2 cellular contexts compared by ENCODE assay signal in the genomic region with DNA sequence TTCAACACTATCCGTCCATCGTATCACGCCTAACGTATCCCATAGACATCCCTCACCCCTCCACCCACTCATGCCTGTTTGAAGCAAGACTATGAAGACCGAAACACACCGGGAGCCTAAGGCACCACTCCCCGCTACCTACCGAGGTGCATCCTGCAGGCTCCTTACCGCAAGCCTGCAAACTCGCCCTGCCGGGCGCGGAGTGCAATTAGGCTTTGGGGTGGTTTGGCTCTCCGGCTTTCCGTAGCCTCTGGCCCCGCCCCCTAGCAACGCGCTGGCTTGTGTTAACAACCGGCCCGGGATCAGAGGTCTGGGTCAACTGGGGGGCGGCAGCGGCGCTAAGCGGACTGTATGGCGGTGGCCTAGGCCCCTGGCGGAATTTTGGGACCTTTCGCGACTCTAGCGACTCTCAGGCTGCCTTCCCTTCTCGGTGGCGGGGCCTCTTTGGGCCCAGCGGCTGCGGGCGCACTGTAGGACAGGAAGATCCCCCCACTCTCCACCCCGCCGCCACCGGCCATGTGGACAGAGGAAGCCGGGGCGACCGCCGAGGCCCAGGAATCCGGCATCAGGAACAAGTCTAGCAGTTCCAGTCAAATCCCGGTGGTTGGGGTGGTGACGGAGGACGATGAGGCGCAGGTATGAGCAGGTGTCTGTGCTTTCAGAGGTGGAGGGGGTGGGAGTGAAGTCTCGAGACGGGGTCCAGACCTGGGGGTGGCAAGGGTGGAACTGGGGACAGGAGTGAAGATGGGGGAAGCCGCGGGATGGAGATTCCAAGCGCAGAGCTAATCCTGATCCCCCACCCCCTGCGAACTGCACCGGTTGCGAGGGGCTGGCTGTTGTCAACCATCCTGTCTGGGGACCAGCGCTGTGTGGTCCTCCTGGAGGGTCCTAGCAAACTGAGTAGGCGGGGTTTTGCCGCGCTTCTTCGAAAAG.
TF ChIP-seq lines count a peak whose summit lies in the region.

A gene with protein sequence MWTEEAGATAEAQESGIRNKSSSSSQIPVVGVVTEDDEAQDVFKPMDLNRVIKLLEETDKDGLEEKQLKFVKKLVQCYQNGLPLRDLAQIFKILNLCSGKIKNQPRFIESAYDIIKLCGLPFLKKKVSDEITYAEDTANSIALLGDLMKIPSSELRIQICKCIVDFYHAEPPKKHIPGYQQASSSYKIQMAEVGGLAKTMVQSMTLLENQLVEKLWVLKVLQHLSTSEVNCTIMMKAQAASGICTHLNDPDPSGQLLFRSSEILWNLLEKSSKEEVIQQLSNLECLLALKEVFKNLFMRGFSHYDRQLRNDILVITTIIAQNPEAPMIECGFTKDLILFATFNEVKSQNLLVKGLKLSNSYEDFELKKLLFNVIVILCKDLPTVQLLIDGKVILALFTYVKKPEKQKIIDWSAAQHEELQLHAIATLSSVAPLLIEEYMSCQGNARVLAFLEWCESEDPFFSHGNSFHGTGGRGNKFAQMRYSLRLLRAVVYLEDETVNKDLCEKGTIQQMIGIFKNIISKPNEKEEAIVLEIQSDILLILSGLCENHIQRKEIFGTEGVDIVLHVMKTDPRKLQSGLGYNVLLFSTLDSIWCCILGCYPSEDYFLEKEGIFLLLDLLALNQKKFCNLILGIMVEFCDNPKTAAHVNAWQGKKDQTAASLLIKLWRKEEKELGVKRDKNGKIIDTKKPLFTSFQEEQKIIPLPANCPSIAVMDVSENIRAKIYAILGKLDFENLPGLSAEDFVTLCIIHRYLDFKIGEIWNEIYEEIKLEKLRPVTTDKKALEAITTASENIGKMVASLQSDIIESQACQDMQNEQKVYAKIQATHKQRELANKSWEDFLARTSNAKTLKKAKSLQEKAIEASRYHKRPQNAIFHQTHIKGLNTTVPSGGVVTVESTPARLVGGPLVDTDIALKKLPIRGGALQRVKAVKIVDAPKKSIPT (plus strand): TSS at position 266 of the 933 bp plus-strand sequence. CDS start 251 bp downstream, at position 517.

TF ChIP-seq in A549, 52 proteins besides CTCF, POLR2A, EP300 and RAD21 (continued from another document):
- TF ChIP-seq, protein P1, sequence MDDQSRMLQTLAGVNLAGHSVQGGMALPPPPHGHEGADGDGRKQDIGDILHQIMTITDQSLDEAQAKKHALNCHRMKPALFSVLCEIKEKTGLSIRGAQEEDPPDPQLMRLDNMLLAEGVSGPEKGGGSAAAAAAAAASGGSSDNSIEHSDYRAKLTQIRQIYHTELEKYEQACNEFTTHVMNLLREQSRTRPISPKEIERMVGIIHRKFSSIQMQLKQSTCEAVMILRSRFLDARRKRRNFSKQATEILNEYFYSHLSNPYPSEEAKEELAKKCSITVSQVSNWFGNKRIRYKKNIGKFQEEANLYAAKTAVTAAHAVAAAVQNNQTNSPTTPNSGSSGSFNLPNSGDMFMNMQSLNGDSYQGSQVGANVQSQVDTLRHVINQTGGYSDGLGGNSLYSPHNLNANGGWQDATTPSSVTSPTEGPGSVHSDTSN (IDR thresholded peaks at IDR 0.05), result no peak

TF ChIP-seq in WTC11, 78 proteins besides CTCF, POLR2A, EP300 and RAD21 (continued from another document and continues in another):
- TF ChIP-seq, protein P2, sequence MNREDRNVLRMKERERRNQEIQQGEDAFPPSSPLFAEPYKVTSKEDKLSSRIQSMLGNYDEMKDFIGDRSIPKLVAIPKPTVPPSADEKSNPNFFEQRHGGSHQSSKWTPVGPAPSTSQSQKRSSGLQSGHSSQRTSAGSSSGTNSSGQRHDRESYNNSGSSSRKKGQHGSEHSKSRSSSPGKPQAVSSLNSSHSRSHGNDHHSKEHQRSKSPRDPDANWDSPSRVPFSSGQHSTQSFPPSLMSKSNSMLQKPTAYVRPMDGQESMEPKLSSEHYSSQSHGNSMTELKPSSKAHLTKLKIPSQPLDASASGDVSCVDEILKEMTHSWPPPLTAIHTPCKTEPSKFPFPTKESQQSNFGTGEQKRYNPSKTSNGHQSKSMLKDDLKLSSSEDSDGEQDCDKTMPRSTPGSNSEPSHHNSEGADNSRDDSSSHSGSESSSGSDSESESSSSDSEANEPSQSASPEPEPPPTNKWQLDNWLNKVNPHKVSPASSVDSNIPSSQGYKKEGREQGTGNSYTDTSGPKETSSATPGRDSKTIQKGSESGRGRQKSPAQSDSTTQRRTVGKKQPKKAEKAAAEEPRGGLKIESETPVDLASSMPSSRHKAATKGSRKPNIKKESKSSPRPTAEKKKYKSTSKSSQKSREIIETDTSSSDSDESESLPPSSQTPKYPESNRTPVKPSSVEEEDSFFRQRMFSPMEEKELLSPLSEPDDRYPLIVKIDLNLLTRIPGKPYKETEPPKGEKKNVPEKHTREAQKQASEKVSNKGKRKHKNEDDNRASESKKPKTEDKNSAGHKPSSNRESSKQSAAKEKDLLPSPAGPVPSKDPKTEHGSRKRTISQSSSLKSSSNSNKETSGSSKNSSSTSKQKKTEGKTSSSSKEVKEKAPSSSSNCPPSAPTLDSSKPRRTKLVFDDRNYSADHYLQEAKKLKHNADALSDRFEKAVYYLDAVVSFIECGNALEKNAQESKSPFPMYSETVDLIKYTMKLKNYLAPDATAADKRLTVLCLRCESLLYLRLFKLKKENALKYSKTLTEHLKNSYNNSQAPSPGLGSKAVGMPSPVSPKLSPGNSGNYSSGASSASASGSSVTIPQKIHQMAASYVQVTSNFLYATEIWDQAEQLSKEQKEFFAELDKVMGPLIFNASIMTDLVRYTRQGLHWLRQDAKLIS (CRISPR knock-in tag; IDR thresholded peaks at IDR 0.05; ENCODE audit: borderline replicate concordance), result no peak
- TF ChIP-seq TEAD1 (CRISPR knock-in tag; IDR thresholded peaks at IDR 0.05) (peak; percentile 74; the same call in 1 of the 2 replicates), SP1 (CRISPR knock-in tag; conservative IDR thresholded peaks at IDR 0.05) (peak; percentile 97), ZNF138 (CRISPR knock-in tag; conservative IDR thresholded peaks at IDR 0.05) (no peak), KAT7 (CRISPR knock-in tag; IDR thresholded peaks at IDR 0.05; ENCODE audit: borderline replicate concordance) (no peak), FOXJ3 (CRISPR knock-in tag; IDR thresholded peaks at IDR 0.05; ENCODE audit: borderline replicate concordance) (no peak), GABPB1 (CRISPR knock-in tag; IDR thresholded peaks at IDR 0.05) (no peak; the same call in 1 of the 2 replicates), ZNF219 (CRISPR knock-in tag; IDR thresholded peaks at IDR 0.05; ENCODE audit: borderline replicate concordance) (no peak), FOXP1 (CRISPR knock-in tag; IDR thresholded peaks at IDR 0.05; ENCODE audit: borderline replicate concordance) (no peak), HMGA2 (CRISPR knock-in tag; IDR thresholded peaks at IDR 0.05) (no peak), RELA (CRISPR knock-in tag; IDR thresholded peaks at IDR 0.05; ENCODE audit: borderline replicate concordance) (no peak), GRHL2 (CRISPR knock-in tag; IDR thresholded peaks at IDR 0.05; ENCODE audit: insufficient replicate concordance, severe bottlenecking) (no peak), OVOL2 (CRISPR knock-in tag; IDR thresholded peaks at IDR 0.05; ENCODE audit: borderline replicate concordance) (no peak), ZNF423 (CRISPR knock-in tag; IDR thresholded peaks at IDR 0.05) (no peak), TEAD4 (CRISPR knock-in tag; IDR thresholded peaks at IDR 0.05) (no peak), ESRRA (CRISPR knock-in tag; IDR thresholded peaks at IDR 0.05; ENCODE audit: borderline replicate concordance) (no peak), CBFB (CRISPR knock-in tag; IDR thresholded peaks at IDR 0.05; ENCODE audit: low read depth) (no peak), GTF2I (CRISPR knock-in tag; conservative IDR thresholded peaks at IDR 0.05) (no peak), NFE2L1 (CRISPR knock-in tag; IDR thresholded peaks at IDR 0.05) (no peak)
- TF ChIP-seq, protein P3, sequence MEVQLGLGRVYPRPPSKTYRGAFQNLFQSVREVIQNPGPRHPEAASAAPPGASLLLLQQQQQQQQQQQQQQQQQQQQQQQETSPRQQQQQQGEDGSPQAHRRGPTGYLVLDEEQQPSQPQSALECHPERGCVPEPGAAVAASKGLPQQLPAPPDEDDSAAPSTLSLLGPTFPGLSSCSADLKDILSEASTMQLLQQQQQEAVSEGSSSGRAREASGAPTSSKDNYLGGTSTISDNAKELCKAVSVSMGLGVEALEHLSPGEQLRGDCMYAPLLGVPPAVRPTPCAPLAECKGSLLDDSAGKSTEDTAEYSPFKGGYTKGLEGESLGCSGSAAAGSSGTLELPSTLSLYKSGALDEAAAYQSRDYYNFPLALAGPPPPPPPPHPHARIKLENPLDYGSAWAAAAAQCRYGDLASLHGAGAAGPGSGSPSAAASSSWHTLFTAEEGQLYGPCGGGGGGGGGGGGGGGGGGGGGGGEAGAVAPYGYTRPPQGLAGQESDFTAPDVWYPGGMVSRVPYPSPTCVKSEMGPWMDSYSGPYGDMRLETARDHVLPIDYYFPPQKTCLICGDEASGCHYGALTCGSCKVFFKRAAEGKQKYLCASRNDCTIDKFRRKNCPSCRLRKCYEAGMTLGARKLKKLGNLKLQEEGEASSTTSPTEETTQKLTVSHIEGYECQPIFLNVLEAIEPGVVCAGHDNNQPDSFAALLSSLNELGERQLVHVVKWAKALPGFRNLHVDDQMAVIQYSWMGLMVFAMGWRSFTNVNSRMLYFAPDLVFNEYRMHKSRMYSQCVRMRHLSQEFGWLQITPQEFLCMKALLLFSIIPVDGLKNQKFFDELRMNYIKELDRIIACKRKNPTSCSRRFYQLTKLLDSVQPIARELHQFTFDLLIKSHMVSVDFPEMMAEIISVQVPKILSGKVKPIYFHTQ (CRISPR knock-in tag; IDR thresholded peaks at IDR 0.05), result no peak
- TF ChIP-seq, protein P4, sequence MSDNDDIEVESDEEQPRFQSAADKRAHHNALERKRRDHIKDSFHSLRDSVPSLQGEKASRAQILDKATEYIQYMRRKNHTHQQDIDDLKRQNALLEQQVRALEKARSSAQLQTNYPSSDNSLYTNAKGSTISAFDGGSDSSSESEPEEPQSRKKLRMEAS (CRISPR knock-in tag; IDR thresholded peaks at IDR 0.05), result peak; percentile 55
- TF ChIP-seq, protein P5, sequence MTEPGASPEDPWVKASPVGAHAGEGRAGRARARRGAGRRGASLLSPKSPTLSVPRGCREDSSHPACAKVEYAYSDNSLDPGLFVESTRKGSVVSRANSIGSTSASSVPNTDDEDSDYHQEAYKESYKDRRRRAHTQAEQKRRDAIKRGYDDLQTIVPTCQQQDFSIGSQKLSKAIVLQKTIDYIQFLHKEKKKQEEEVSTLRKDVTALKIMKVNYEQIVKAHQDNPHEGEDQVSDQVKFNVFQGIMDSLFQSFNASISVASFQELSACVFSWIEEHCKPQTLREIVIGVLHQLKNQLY (CRISPR knock-in tag; IDR thresholded peaks at IDR 0.05), result no peak
- TF ChIP-seq, protein P6, sequence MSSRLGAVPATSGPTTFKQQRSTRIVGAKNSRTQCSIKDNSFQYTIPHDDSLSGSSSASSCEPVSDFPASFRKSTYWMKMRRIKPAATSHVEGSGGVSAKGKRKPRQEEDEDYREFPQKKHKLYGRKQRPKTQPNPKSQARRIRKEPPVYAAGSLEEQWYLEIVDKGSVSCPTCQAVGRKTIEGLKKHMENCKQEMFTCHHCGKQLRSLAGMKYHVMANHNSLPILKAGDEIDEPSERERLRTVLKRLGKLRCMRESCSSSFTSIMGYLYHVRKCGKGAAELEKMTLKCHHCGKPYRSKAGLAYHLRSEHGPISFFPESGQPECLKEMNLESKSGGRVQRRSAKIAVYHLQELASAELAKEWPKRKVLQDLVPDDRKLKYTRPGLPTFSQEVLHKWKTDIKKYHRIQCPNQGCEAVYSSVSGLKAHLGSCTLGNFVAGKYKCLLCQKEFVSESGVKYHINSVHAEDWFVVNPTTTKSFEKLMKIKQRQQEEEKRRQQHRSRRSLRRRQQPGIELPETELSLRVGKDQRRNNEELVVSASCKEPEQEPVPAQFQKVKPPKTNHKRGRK (CRISPR knock-in tag; IDR thresholded peaks at IDR 0.05; ENCODE audit: borderline replicate concordance), result no peak
- TF ChIP-seq, protein P7, sequence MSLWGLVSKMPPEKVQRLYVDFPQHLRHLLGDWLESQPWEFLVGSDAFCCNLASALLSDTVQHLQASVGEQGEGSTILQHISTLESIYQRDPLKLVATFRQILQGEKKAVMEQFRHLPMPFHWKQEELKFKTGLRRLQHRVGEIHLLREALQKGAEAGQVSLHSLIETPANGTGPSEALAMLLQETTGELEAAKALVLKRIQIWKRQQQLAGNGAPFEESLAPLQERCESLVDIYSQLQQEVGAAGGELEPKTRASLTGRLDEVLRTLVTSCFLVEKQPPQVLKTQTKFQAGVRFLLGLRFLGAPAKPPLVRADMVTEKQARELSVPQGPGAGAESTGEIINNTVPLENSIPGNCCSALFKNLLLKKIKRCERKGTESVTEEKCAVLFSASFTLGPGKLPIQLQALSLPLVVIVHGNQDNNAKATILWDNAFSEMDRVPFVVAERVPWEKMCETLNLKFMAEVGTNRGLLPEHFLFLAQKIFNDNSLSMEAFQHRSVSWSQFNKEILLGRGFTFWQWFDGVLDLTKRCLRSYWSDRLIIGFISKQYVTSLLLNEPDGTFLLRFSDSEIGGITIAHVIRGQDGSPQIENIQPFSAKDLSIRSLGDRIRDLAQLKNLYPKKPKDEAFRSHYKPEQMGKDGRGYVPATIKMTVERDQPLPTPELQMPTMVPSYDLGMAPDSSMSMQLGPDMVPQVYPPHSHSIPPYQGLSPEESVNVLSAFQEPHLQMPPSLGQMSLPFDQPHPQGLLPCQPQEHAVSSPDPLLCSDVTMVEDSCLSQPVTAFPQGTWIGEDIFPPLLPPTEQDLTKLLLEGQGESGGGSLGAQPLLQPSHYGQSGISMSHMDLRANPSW (CRISPR knock-in tag; conservative IDR thresholded peaks at IDR 0.05; ENCODE audit: low read depth), result no peak
- TF ChIP-seq, protein P8, sequence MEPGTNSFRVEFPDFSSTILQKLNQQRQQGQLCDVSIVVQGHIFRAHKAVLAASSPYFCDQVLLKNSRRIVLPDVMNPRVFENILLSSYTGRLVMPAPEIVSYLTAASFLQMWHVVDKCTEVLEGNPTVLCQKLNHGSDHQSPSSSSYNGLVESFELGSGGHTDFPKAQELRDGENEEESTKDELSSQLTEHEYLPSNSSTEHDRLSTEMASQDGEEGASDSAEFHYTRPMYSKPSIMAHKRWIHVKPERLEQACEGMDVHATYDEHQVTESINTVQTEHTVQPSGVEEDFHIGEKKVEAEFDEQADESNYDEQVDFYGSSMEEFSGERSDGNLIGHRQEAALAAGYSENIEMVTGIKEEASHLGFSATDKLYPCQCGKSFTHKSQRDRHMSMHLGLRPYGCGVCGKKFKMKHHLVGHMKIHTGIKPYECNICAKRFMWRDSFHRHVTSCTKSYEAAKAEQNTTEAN (CRISPR knock-in tag; IDR thresholded peaks at IDR 0.05), result 0 out of 2 replicates have a peak, but pooled peaks have one; percentile 11
- TF ChIP-seq, protein P9, sequence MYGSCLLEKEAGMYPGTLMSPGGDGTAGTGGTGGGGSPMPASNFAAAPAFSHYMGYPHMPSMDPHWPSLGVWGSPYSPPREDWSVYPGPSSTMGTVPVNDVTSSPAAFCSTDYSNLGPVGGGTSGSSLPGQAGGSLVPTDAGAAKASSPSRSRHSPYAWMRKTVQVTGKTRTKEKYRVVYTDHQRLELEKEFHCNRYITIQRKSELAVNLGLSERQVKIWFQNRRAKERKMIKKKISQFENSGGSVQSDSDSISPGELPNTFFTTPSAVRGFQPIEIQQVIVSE (CRISPR knock-in tag; IDR thresholded peaks at IDR 0.05; ENCODE audit: borderline replicate concordance), result no peak
- TF ChIP-seq, protein P10, sequence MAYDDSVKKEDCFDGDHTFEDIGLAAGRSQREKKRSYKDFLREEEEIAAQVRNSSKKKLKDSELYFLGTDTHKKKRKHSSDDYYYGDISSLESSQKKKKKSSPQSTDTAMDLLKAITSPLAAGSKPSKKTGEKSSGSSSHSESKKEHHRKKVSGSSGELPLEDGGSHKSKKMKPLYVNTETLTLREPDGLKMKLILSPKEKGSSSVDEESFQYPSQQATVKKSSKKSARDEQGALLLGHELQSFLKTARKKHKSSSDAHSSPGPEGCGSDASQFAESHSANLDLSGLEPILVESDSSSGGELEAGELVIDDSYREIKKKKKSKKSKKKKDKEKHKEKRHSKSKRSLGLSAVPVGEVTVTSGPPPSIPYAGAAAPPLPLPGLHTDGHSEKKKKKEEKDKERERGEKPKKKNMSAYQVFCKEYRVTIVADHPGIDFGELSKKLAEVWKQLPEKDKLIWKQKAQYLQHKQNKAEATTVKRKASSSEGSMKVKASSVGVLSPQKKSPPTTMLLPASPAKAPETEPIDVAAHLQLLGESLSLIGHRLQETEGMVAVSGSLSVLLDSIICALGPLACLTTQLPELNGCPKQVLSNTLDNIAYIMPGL (CRISPR knock-in tag; IDR thresholded peaks at IDR 0.05), result peak; percentile 82; the same call in 1 of the 2 replicates
